ENCODE assay signal across 16 cellular contexts in the genomic region with DNA sequence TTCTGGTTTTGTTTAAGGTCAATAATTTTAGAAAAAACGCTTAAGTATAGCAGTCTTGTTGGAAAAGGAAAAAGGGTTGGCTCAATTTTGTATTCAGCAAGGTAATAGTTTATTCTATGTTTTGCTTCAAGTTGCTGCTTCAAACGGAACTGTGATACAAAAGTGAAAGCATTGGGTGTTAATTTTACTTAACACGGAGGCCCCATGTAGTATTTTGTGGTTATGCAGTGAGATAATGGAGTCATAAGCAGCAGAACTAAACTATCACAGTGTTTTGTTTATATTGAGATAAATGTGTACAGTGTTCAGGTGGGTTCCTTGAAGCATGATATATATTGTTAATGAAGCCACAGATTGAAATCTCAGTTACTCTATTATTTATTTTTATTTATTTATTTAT.
DNase-seq lines count a peak whose midpoint lies in the region; ATAC-seq and TF ChIP-seq lines count a peak whose summit lies in the region.
"Had no signal": no experiment of that assay in that cellular context is flagged by ENCODE, and none has a peak within 500 bp of the region (broad histone marks: within the 10 kb centered on the region; RNA-seq: fewer than 3 reads in every experiment).

No MANE protein-coding gene starts in this region.

- H3K4me1 ChIP-seq in CD8-positive, alpha-beta memory T cell (ENCODE audit: insufficient read depth, low read length) = no peaks in the 10 kb centered on the region

- peaks cover 4 to 28% (median 7%) of the 10 kb centered on the region in 3 donors for H3K36me3 Mint-ChIP-seq in CD8-positive, alpha-beta memory T cell
- H3K36me3 Mint-ChIP-seq: activated naive CD4-positive, alpha-beta T cell treated with anti-CD3 and anti-CD28 coated beads, Interleukin-2, amount 10 ng/mL, durations not matched to agents 7 days and 5 days had no signal

- ATAC-seq in GM18505 (IDR thresholded peaks at IDR 0.05; ENCODE audit: unreplicated experiment) (peak; percentile 86), GM19468 (IDR thresholded peaks at IDR 0.05; ENCODE audit: extremely low read depth, unreplicated experiment) (peak; percentile 69), HG02973 (IDR thresholded peaks at IDR 0.05; ENCODE audit: unreplicated experiment) (peak; percentile 93)
- ATAC-seq: HCT116; stimulated activated naive B cell treated with anti-CD40 and anti-IgM and Interleukin-4, amounts not matched to agents 10 μg/mL and 1 μg/mL and 100 μg/mL, for 72 hours had no signal

- no peaks in the 10 kb centered on the region for H3K36me3 ChIP-seq in CD8-positive, alpha-beta memory T cell (ENCODE audit: insufficient read depth, low read length)

- H3K4me1 Mint-ChIP-seq in CD8-positive, alpha-beta memory T cell = peaks cover 16 to 28% (median 24%) of the 10 kb centered on the region in 3 donors

- no peaks in the 10 kb centered on the region for H3K9me3 ChIP-seq in CD8-positive, alpha-beta memory T cell (ENCODE audit: low read length)
- H3K9me3 ChIP-seq: BLaER1 treated with 17β-estradiol and CSF1 and Interleukin-3, amounts not matched to agents 10 nM and 100 nM had no signal

- POLR2A ChIA-PET in CD8-positive, alpha-beta memory T cell (lab: Charles Lee) = no interaction called here

- no peak overlapping the region for H3K27ac ChIP-seq in CD8-positive, alpha-beta memory T cell (ENCODE audit: low read depth, low read length)
- H3K27ac ChIP-seq: BLaER1 treated with 17β-estradiol and CSF1 and Interleukin-3, amounts not matched to agents 10 nM and 100 nM; coronary artery had no signal

- H3K27me3 Mint-ChIP-seq in CD8-positive, alpha-beta memory T cell = no peaks in the 10 kb centered on the region
- H3K27me3 Mint-ChIP-seq: activated naive CD4-positive, alpha-beta T cell treated with anti-CD3 and anti-CD28 coated beads, Interleukin-2, amount 10 ng/mL, durations not matched to agents 7 days and 5 days; stimulated activated naive B cell treated with anti-CD40 and anti-IgM and Interleukin-4, amounts not matched to agents 10 μg/mL and 1 μg/mL and 100 μg/mL, for 72 hours had no signal

- DNase-seq in MV-4-11 (lab: John Stamatoyannopoulos, UW) (peak; percentile 31), HPDE6-E6E7 (ENCODE audit: extremely low spot score) (no peak), EL (no peak)
- DNase-seq in CD8-positive, alpha-beta memory T cell = no peak
- DNase-seq in stimulated activated naive CD4-positive, alpha-beta T cell treated with Interleukin-2 at 50 U/mL for 16 hours (lab: John Stamatoyannopoulos, UW) = no peak
- DNase-seq: activated CD4-positive, alpha-beta T cell treated with anti-CD3 and anti-CD28 coated beads for 4 hours; activated naive CD4-positive, alpha-beta T cell treated with anti-CD3 and anti-CD28 coated beads, Interleukin-2, amount 10 ng/mL, durations not matched to agents 7 days and 5 days; kidney glomerular epithelial cell; stimulated activated CD4-positive, alpha-beta T cell treated with anti-CD3 and anti-CD28 coated beads, Interleukin-15, amount 100 ng/mL, for 24 hours; stimulated activated naive B cell treated with anti-CD40 and anti-IgM and Interleukin-4, amounts not matched to agents 10 μg/mL and 1 μg/mL and 100 μg/mL, for 72 hours had no signal

- H3K27me3 ChIP-seq in CD8-positive, alpha-beta memory T cell (ENCODE audit: insufficient read depth, low read length, poor library complexity, severe bottlenecking) = no peaks in the 10 kb centered on the region
- H3K27me3 ChIP-seq: BLaER1 treated with 17β-estradiol and CSF1 and Interleukin-3, amounts not matched to agents 10 nM and 100 nM had no signal

- no peak for TF ChIP-seq POLR2A in GM18505 (IDR thresholded peaks at IDR 0.05; ENCODE audit: borderline replicate concordance, extremely low read depth, insufficient read depth, insufficient read length)

- H3K4me3 Mint-ChIP-seq in CD8-positive, alpha-beta memory T cell = peak overlapping the region in 2 of 7 donors; percentile 6 to 54
- H3K4me3 Mint-ChIP-seq: activated naive CD4-positive, alpha-beta T cell treated with anti-CD3 and anti-CD28 coated beads, Interleukin-2, amount 10 ng/mL, durations not matched to agents 7 days and 5 days; stimulated activated naive B cell treated with anti-CD40 and anti-IgM and Interleukin-4, amounts not matched to agents 10 μg/mL and 1 μg/mL and 100 μg/mL, for 72 hours had no signal

- H3K27ac Mint-ChIP-seq in CD8-positive, alpha-beta memory T cell = peak overlapping the region in 2 of 8 donors; percentile 48 to 64
- H3K27ac Mint-ChIP-seq: activated naive CD4-positive, alpha-beta T cell treated with anti-CD3 and anti-CD28 coated beads, Interleukin-2, amount 10 ng/mL, durations not matched to agents 7 days and 5 days; stimulated activated naive B cell treated with anti-CD40 and anti-IgM and Interleukin-4, amounts not matched to agents 10 μg/mL and 1 μg/mL and 100 μg/mL, for 72 hours had no signal

- H3K4me3 ChIP-seq in CD8-positive, alpha-beta memory T cell (ENCODE audit: low read length) = no peak overlapping the region
- H3K4me3 ChIP-seq: BLaER1 treated with 17β-estradiol and CSF1 and Interleukin-3, amounts not matched to agents 10 nM and 100 nM; coronary artery had no signal

- H3K9me3 Mint-ChIP-seq in CD8-positive, alpha-beta memory T cell = no peaks in the 10 kb centered on the region
- H3K9me3 Mint-ChIP-seq: activated naive CD4-positive, alpha-beta T cell treated with anti-CD3 and anti-CD28 coated beads, Interleukin-2, amount 10 ng/mL, durations not matched to agents 7 days and 5 days; stimulated activated naive B cell treated with anti-CD40 and anti-IgM and Interleukin-4, amounts not matched to agents 10 μg/mL and 1 μg/mL and 100 μg/mL, for 72 hours had no signal

- CTCF ChIA-PET in CD8-positive, alpha-beta memory T cell (lab: Charles Lee) = no interaction called here
